ENCODE assay signal across 16 cellular contexts in the genomic region with DNA sequence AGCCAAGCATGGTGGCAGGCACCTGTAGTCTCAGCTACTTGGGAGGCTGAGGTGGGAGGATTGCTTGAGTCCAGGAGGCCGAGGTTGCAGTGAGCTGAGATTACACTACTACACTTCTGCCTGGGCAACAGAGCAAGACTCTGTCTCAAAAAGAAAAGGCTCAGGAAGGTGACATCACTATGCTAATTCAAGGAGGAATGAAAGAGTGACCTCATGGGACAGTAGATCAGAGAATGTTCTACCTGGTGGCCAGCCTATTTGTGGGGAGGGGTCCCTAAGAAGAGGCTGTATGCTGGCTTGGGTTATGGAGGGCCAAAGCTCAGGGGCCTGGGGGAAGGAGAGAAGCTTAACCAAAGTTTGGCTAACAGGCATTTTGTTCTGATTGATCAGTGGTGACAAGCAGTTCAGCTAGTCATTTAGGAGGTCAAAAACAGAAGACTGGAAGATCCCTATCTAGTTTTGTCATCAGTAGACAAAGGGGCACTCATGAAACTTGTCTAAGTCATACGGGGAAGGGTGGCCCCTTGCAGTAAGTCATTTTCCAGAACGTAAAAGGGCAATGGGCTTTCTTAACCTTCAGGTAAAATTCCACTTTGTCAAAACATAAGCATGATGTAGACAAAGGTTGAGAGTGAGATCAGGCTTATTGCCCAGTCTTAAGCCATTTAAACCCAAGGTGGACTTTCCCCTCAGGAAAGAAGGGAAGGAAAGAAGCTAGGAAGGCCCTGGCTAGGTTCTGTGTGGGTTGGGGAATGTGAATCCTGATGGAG.
DNase-seq lines count a peak whose midpoint lies in the region; ATAC-seq, FAIRE-seq and TF ChIP-seq lines count a peak whose summit lies in the region.
"Had no signal": no experiment of that assay in that cellular context is flagged by ENCODE, and none has a peak within 500 bp of the region (broad histone marks: within the 10 kb centered on the region; RNA-seq: fewer than 3 reads in every experiment).

No MANE protein-coding gene starts in this region.

- no TSS peak for BruUV-seq in endothelial cell of umbilical vein (replicated peaks; lab: Mats Ljungman, UMichigan)

- TF ChIP-seq CTCF in endothelial cell of umbilical vein (IDR thresholded peaks at IDR 0.05; ENCODE audit: extremely low read depth in 1 of 2, insufficient read depth in 1 of 2, low read depth in 1 of 2, low read length in 2 of 2) (no peak), gastroesophageal sphincter (IDR thresholded peaks at IDR 0.05) (no peak)

- no peak for TF ChIP-seq EP300 in gastroesophageal sphincter (IDR thresholded peaks at IDR 0.05)

- H3K27ac ChIP-seq in endothelial cell of umbilical vein (ENCODE audit: insufficient read depth, low read depth, low read length) (no peak overlapping the region), gastroesophageal sphincter (no peak overlapping the region)
- H3K27ac ChIP-seq: dorsolateral prefrontal cortex, tibial nerve had no signal

- dilution Hi-C loops in endothelial cell of umbilical vein (cut with MboI; ENCODE audit: extremely low pct_ligation_motif_present, low sequenced_read_pairs) = no loop called here

- CTCF ChIA-PET in endothelial cell of umbilical vein (lab: Charles Lee) = interaction anchor here (2.9 to 6.0 kb wide), 4 partner anchors 392 to 1112 kb away, joined by 12 to 87 read pairs (median 58); no protein-coding TSS in a partner anchor

- H3K9me3 ChIP-seq in endothelial cell of umbilical vein (replicated peaks; ENCODE audit: control insufficient read depth, insufficient read depth, low read length) = no peaks in the 10 kb centered on the region
- peaks cover 0 to 5% (median 0%) of the 10 kb centered on the region in 3 donors for H3K9me3 ChIP-seq in gastroesophageal sphincter
- H3K9me3 ChIP-seq: tibial nerve had no signal

- H3K4me1 ChIP-seq in endothelial cell of umbilical vein (ENCODE audit: control insufficient read depth, extremely low read depth, insufficient read depth, low read length) (peaks cover 4% of the 10 kb centered on the region), gastroesophageal sphincter (peaks cover 0 to 22% (median 5%) of the 10 kb centered on the region in 3 donors)

- no peaks in the 10 kb centered on the region for H3K27me3 ChIP-seq in endothelial cell of umbilical vein (ENCODE audit: control insufficient read depth in 2 of 2, insufficient read depth in 2 of 2, low read length in 2 of 2)
- H3K27me3 ChIP-seq in gastroesophageal sphincter = no peaks in the 10 kb centered on the region
- H3K27me3 ChIP-seq: dorsolateral prefrontal cortex, tibial nerve had no signal

- no peak overlapping the region for H2AFZ ChIP-seq in endothelial cell of umbilical vein (ENCODE audit: low read depth, low read length)

- ATAC-seq in activated CD4-positive, CD25-positive, alpha-beta regulatory T cell treated with anti-CD3 and anti-CD28 coated beads, Interleukin-2, amount 50 U/mL, for 24 hours = peak; percentile 66 to 80
- ATAC-seq in GM18868 (IDR thresholded peaks at IDR 0.05; ENCODE audit: unreplicated experiment) (peak; percentile 43), HG02884 (IDR thresholded peaks at IDR 0.05; ENCODE audit: unreplicated experiment) (peak; percentile 51), gastroesophageal sphincter (no peak)
- ATAC-seq: WTC11 had no signal

- no peaks in the 10 kb centered on the region for H4K20me1 ChIP-seq in endothelial cell of umbilical vein (replicated peaks; ENCODE audit: control insufficient read depth, extremely low read depth, insufficient read depth, low read length)

- FAIRE-seq in endothelial cell of umbilical vein (lab: Jason Lieb, UNC) = peak; percentile 24

- TF ChIP-seq POLR2A in endothelial cell of umbilical vein (IDR thresholded peaks at IDR 0.05; ENCODE audit: low read depth, low read length) = no peak
- no peak for TF ChIP-seq POLR2A in gastroesophageal sphincter (IDR thresholded peaks at IDR 0.05)

- H3K9me1 ChIP-seq in endothelial cell of umbilical vein (replicated peaks; ENCODE audit: control insufficient read depth, extremely low read depth, insufficient read depth, low read length) = no peaks in the 10 kb centered on the region

- H3K9ac ChIP-seq in endothelial cell of umbilical vein (replicated peaks; ENCODE audit: extremely low read depth, insufficient read depth, low read length) = no peak overlapping the region

- no peak overlapping the region for H3K4me3 ChIP-seq in endothelial cell of umbilical vein (replicated peaks in 1 of 3; ENCODE audit: insufficient read depth in 1 of 3, low read depth in 1 of 3, low read length in 3 of 3)
- no peak overlapping the region for H3K4me3 ChIP-seq in gastroesophageal sphincter
- H3K4me3 ChIP-seq: dorsolateral prefrontal cortex, tibial nerve had no signal

- H3K36me3 ChIP-seq in endothelial cell of umbilical vein (ENCODE audit: control insufficient read depth in 2 of 2, extremely low read depth in 1 of 2, insufficient read depth in 2 of 2, low read length in 2 of 2) = no peaks in the 10 kb centered on the region
- no peaks in the 10 kb centered on the region for H3K36me3 ChIP-seq in gastroesophageal sphincter
- H3K36me3 ChIP-seq: tibial nerve had no signal

- no peak overlapping the region for H3K4me2 ChIP-seq in endothelial cell of umbilical vein (ENCODE audit: insufficient read depth, low read length)

- WGBS in gastroesophageal sphincter (ENCODE audit: low coverage in 1 of 2), 2 donors = 86 to 100% methylated on average over 1 to 3 of the region's 3 CpGs

- H3K79me2 ChIP-seq in endothelial cell of umbilical vein (ENCODE audit: control insufficient read depth, insufficient read depth, low read length) = no peaks in the 10 kb centered on the region

- intact Hi-C loops in endothelial cell of umbilical vein (cut with micrococcal nuclease) = loop anchor here (5.0 kb wide), 2 partner anchors 97 to 237 kb away; no protein-coding TSS in a partner anchor

- POLR2A ChIA-PET in endothelial cell of umbilical vein (lab: Charles Lee) = interaction anchor here (0.7 kb wide), 1 partner anchor 206 kb away, joined by 3 read pairs; no protein-coding TSS in a partner anchor

- no peak for DNase-seq in activated CD4-positive, CD25-positive, alpha-beta regulatory T cell (lab: John Stamatoyannopoulos, UW)
- DNase-seq in endothelial cell of umbilical vein (ENCODE audit: low read depth, low spot score) = no peak
- DNase-seq in DMS79 treated with DMSO at 0.1 percent for 48 hours (lab: John Stamatoyannopoulos, UW) = no peak
- DNase-seq in NOMO-1 treated with DMSO at 0.1 percent for 48 hours (lab: John Stamatoyannopoulos, UW; ENCODE audit: unreplicated experiment) = no peak
- DNase-seq: 8988T, amniotic stem cell, dorsolateral prefrontal cortex, NCI-H1092, NCI-H526 treated with DMSO at 0.1 percent for 48 hours, retina had no signal

TF ChIP-seq in endothelial cell of umbilical vein, 7 proteins besides CTCF, POLR2A, EP300 and RAD21:
- TF ChIP-seq GATA2 (IDR thresholded peaks at IDR 0.05; ENCODE audit: insufficient read depth, insufficient read length, low read depth, low read length) (no peak), MYC (IDR thresholded peaks at IDR 0.05; ENCODE audit: low read depth, low read length) (no peak), EZH2 (IDR thresholded peaks at IDR 0.05; ENCODE audit: borderline replicate concordance, low read depth, low read length, severe bottlenecking) (no peak), MAX (IDR thresholded peaks at IDR 0.05; ENCODE audit: insufficient read depth, insufficient read length) (no peak), JUN (IDR thresholded peaks at IDR 0.05; ENCODE audit: borderline replicate concordance, insufficient read depth, insufficient read length, low read depth) (no peak), POLR2AphosphoS5 (IDR thresholded peaks at IDR 0.05; ENCODE audit: insufficient read depth, low read depth, low read length) (no peak), FOS (IDR thresholded peaks at IDR 0.05; ENCODE audit: borderline replicate concordance, insufficient read depth, low read length) (no peak)
